10 cellular contexts compared by ENCODE assay signal in genomic region chr13:35549481-35549880, GRCh38.
DNase-seq lines count a peak whose midpoint lies in the region; ATAC-seq and FAIRE-seq lines count a peak whose summit lies in the region.
"Had no signal": no experiment of that assay in that cellular context is flagged by ENCODE, and none has a peak within 500 bp of the region (broad histone marks: within the 10 kb centered on the region; RNA-seq: fewer than 3 reads in every experiment).

No MANE protein-coding gene starts in this region.

- H3K36me3 Mint-ChIP-seq in activated CD4-positive, alpha-beta T cell treated with anti-CD3 and anti-CD28 coated beads for 36 hours (ENCODE audit: low read depth), result no peaks in the 10 kb centered on the region

- CTCF ChIA-PET in activated CD4-positive, alpha-beta T cell treated with anti-CD3 and anti-CD28 coated beads for 36 hours (lab: Charles Lee), result no interaction called here

- no peak overlapping the region for H3K4me3 Mint-ChIP-seq in activated CD4-positive, alpha-beta T cell treated with anti-CD3 and anti-CD28 coated beads for 36 hours
- H3K4me3 Mint-ChIP-seq: activated T-helper 17 cell treated with anti-CD3 and anti-CD28 coated beads, Interleukin-2, amount 50 U/mL, for 72 hours had no signal

- in situ Hi-C loops in Caki2 (cut with HindIII; ENCODE audit: low pct_unique_long_range_greater_than_20kb, low sequenced_read_pairs), result no loop called here

- H3K9me3 Mint-ChIP-seq in activated CD4-positive, alpha-beta T cell treated with anti-CD3 and anti-CD28 coated beads for 36 hours (ENCODE audit: low read depth), result no peaks in the 10 kb centered on the region
- H3K9me3 Mint-ChIP-seq: activated T-helper 17 cell treated with anti-CD3 and anti-CD28 coated beads, Interleukin-2, amount 50 U/mL, for 72 hours had no signal

- peak; percentile 74 for ATAC-seq in GM21360 (IDR thresholded peaks at IDR 0.05; ENCODE audit: unreplicated experiment)
- no peak for ATAC-seq in activated CD4-positive, alpha-beta T cell treated with anti-CD3 and anti-CD28 coated beads for 36 hours
- ATAC-seq: activated T-helper 17 cell treated with anti-CD3 and anti-CD28 coated beads, Interleukin-2, amount 50 U/mL, for 72 hours had no signal

- DNase-seq in Caki2 (ENCODE audit: low read depth) (peak; percentile 14), MV-4-11 (lab: John Stamatoyannopoulos, UW) (peak; percentile 4), hepatic stellate cell (ENCODE audit: low spot score) (peak; percentile 4), frontal cortex (ENCODE audit: low spot score in 2 of 2) (no peak), hypothalamus (lab: John Stamatoyannopoulos, UW) (no peak), activated gamma-delta T cell (lab: John Stamatoyannopoulos, UW) (no peak)
- DNase-seq in activated CD4-positive, alpha-beta T cell treated with anti-CD3 and anti-CD28 coated beads for 36 hours, result no peak
- DNase-seq: SHP77 treated with DMSO at 0.1 percent for 48 hours had no signal

- no peaks in the 10 kb centered on the region for H3K4me1 Mint-ChIP-seq in activated CD4-positive, alpha-beta T cell treated with anti-CD3 and anti-CD28 coated beads for 36 hours
- H3K4me1 Mint-ChIP-seq: activated T-helper 17 cell treated with anti-CD3 and anti-CD28 coated beads, Interleukin-2, amount 50 U/mL, for 72 hours had no signal

- POLR2A ChIA-PET in activated CD4-positive, alpha-beta T cell treated with anti-CD3 and anti-CD28 coated beads for 36 hours (lab: Charles Lee), result no interaction called here

- H3K27me3 Mint-ChIP-seq in activated CD4-positive, alpha-beta T cell treated with anti-CD3 and anti-CD28 coated beads for 36 hours, result no peaks in the 10 kb centered on the region
- H3K27me3 Mint-ChIP-seq: activated T-helper 17 cell treated with anti-CD3 and anti-CD28 coated beads, Interleukin-2, amount 50 U/mL, for 72 hours had no signal

- intact Hi-C loops in activated CD4-positive, alpha-beta T cell treated with anti-CD3 and anti-CD28 coated beads for 36 hours (cut with DNase I, micrococcal nuclease), result no loop called here

- H3K27ac Mint-ChIP-seq in activated CD4-positive, alpha-beta T cell treated with anti-CD3 and anti-CD28 coated beads for 36 hours, result no peak overlapping the region
- H3K27ac Mint-ChIP-seq: activated T-helper 17 cell treated with anti-CD3 and anti-CD28 coated beads, Interleukin-2, amount 50 U/mL, for 72 hours had no signal

- no peak for FAIRE-seq in frontal cortex (lab: Jason Lieb, UNC)

Comparison
In these comparisons a context has a peak if more than half of its experiments do, and no peak if none do; other contexts are left out.
1. DNase-seq: peak in Caki2 (single experiment), MV-4-11 (single experiment) and hepatic stellate cell (single experiment); none in frontal cortex (0 of 2), hypothalamus (0 of 51), activated gamma-delta T cell (single experiment) and activated CD4-positive, alpha-beta T cell treated with anti-CD3 and anti-CD28 coated beads for 36 hours (single experiment).